Comparison of ENCODE assay signal across 9 cellular contexts in the genomic region with DNA sequence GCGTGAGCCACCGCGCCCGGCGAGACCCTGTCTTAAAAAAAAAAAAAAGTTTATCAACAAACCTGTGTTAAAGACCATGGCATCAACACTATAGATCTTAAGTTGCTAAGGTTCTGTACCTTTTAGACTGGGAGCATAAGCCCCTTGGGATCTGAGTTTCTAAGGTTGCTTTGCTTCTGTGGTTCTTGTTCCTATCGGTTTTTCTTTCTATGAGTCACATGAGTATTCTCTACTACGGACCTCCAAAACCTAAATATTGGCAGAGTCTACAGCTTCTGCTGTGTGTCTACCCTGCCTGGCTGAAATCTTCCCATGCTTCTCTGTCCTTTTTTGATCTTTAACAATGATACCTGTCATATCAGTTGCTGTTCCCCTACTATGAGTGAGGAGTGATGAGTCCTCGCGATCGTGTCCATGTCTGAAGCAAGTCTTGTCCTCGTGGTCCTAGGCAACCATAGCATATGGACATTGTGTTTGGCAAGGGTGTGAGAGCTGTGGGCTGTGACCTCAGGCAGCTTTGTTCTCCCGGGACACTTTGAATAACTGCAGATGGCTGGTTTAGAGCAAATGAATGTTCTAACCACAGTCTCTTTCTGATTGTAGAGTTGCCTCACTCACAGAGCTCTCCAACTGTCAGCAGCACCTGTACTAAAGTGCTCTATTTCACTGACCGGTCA. TPM values are rescaled to one million over a fixed set of nuclear protein-coding genes. Genes with fewer than 3 reads are reported as not detected.
DNase-seq lines count a peak whose midpoint lies in the region; ATAC-seq and TF ChIP-seq lines count a peak whose summit lies in the region.
"Had no signal": no experiment of that assay in that cellular context is flagged by ENCODE, and none has a peak within 500 bp of the region (broad histone marks: within the 10 kb centered on the region; RNA-seq: fewer than 3 reads in every experiment).

No MANE protein-coding gene starts in this region.

- peak; percentile 90 for ATAC-seq in GM19328 (IDR thresholded peaks at IDR 0.05; ENCODE audit: unreplicated experiment)
- ATAC-seq in HG03064 (IDR thresholded peaks at IDR 0.05; ENCODE audit: low read depth, unreplicated experiment) = peak; percentile 79
- ATAC-seq in stimulated activated naive B cell treated with anti-CD40 and anti-IgM and Interleukin-4, amounts not matched to agents 10 μg/mL and 1 μg/mL and 100 μg/mL, for 72 hours (replicated peaks) = peak; percentile 80 to 89

- H3K4me3 Mint-ChIP-seq in stimulated activated naive B cell treated with anti-CD40 and anti-IgM and Interleukin-4, amounts not matched to agents 10 μg/mL and 1 μg/mL and 100 μg/mL, for 72 hours = peak overlapping the region; percentile 12 to 63

- no peak overlapping the region for H3K4me3 ChIP-seq in cardiac fibroblast (replicated peaks in 1 of 2; ENCODE audit: low read depth in 2 of 2, low read length in 2 of 2)

- peaks cover 0 to 13% of the 10 kb centered on the region in 2 donors for H3K27me3 Mint-ChIP-seq in stimulated activated naive B cell treated with anti-CD40 and anti-IgM and Interleukin-4, amounts not matched to agents 10 μg/mL and 1 μg/mL and 100 μg/mL, for 72 hours

- H3K27ac Mint-ChIP-seq in stimulated activated naive B cell treated with anti-CD40 and anti-IgM and Interleukin-4, amounts not matched to agents 10 μg/mL and 1 μg/mL and 100 μg/mL, for 72 hours = no peak overlapping the region

- H3K9me3 Mint-ChIP-seq in stimulated activated naive B cell treated with anti-CD40 and anti-IgM and Interleukin-4, amounts not matched to agents 10 μg/mL and 1 μg/mL and 100 μg/mL, for 72 hours = no peaks in the 10 kb centered on the region

- no peaks in the 10 kb centered on the region for H3K36me3 Mint-ChIP-seq in stimulated activated naive B cell treated with anti-CD40 and anti-IgM and Interleukin-4, amounts not matched to agents 10 μg/mL and 1 μg/mL and 100 μg/mL, for 72 hours

- H3K4me1 Mint-ChIP-seq in stimulated activated naive B cell treated with anti-CD40 and anti-IgM and Interleukin-4, amounts not matched to agents 10 μg/mL and 1 μg/mL and 100 μg/mL, for 72 hours = peaks cover 5 to 9% of the 10 kb centered on the region in 2 donors

- DNase-seq in cardiac fibroblast (ENCODE audit: low read depth in 2 of 2) = peak; percentile 52 to 83
- DNase-seq in stimulated activated naive B cell treated with anti-CD40 and anti-IgM and Interleukin-4, amounts not matched to agents 10 μg/mL and 1 μg/mL and 100 μg/mL, for 72 hours = no peak
- DNase-seq in NCI-H1048 (lab: John Stamatoyannopoulos, UW) = no peak
- DNase-seq in activated effector memory CD4-positive, alpha-beta T cell treated with Interleukin-2 at 50 U/mL for 16 hours = no peak
- no peak for DNase-seq in ureter (ENCODE audit: low spot score)
- no peak for DNase-seq in DMS153 (lab: John Stamatoyannopoulos, UW)
- DNase-seq: NCI-H1694 treated with DMSO at 0.1 percent for 48 hours had no signal

- TF ChIP-seq CTCF in cardiac fibroblast (IDR thresholded peaks at IDR 0.05; ENCODE audit: low read depth, low read length) = no peak

RNA-seq across cellular contexts. Expression of gene DLAT, which starts 9.0 kb away (rescaled TPM):
- total RNA-seq in ureter = 35.6 TPM

RNA-seq across cellular contexts. Expression of gene PIH1D2, which starts 57.6 kb away (rescaled TPM):
- total RNA-seq in ureter = 3.4 TPM

RNA-seq across cellular contexts. Expression of gene NKAPD1, which starts 57.9 kb away (rescaled TPM):
- 16.4 TPM for total RNA-seq in ureter

Comparison
In these comparisons a context has a peak if more than half of its experiments do, and no peak if none do; other contexts are left out.
1. DNase-seq: peak in cardiac fibroblast (2 of 2); none in stimulated activated naive B cell treated with anti-CD40 and anti-IgM and Interleukin-4, amounts not matched to agents 10 μg/mL and 1 μg/mL and 100 μg/mL, for 72 hours (single experiment), NCI-H1048 (single experiment), activated effector memory CD4-positive, alpha-beta T cell treated with Interleukin-2 at 50 U/mL for 16 hours (single experiment), ureter (single experiment) and DMS153 (single experiment).
2. Peak in every context shown above with its lines, with median percentiles within 50 percentile points of each other: ATAC-seq.